In genomic region chr19:12065100-12065538, GRCh38 we compare ENCODE assay signal across 8 cellular contexts. TPM values are rescaled to one million over a fixed set of nuclear protein-coding genes. Genes with fewer than 3 reads are reported as not detected.
DNase-seq lines count a peak whose midpoint lies in the region; ATAC-seq and TF ChIP-seq lines count a peak whose summit lies in the region.

No MANE protein-coding gene starts in this region.

- ATAC-seq in left colon: peak; percentile 50
- no peak for ATAC-seq in HG03342 (IDR thresholded peaks at IDR 0.05; ENCODE audit: unreplicated experiment)
- ATAC-seq in GM18498 (IDR thresholded peaks at IDR 0.05; ENCODE audit: unreplicated experiment): no peak

- peak overlapping the region; percentile 86 for H3K27ac ChIP-seq in colonic mucosa

- DNase-seq in stimulated activated CD4-positive, alpha-beta T cell treated with anti-CD3 and anti-CD28 coated beads, Interleukin-12 subunit alpha, Interleukin-12 subunit beta, amount 100 ng/mL, for 4 hours: peak; percentile 15
- DNase-seq in stimulated activated CD4-positive, alpha-beta T cell treated with anti-CD3 and anti-CD28 coated beads, Interleukin-4, amount 100 ng/mL, for 4 hours: no peak
- DNase-seq in OCI-M1 (lab: John Stamatoyannopoulos, UW) (peak; percentile 85), colonic mucosa (peak; percentile 32), left colon (peak; percentile 33 to 44)
- DNase-seq in stimulated activated CD4-positive, alpha-beta T cell treated with anti-CD3 and anti-CD28 coated beads, Interleukin-4, amount 100 ng/mL, for 1 hour: peak; percentile 17

- H3K4me1 ChIP-seq in colonic mucosa: peaks cover 4% of the 10 kb centered on the region

- peak overlapping the region; percentile 84 for H3K4me3 ChIP-seq in colonic mucosa

- no peaks in the 10 kb centered on the region for H3K27me3 ChIP-seq in colonic mucosa

- no peaks in the 10 kb centered on the region for H3K9me3 ChIP-seq in colonic mucosa

- H3K36me3 ChIP-seq in colonic mucosa: no peaks in the 10 kb centered on the region

- peak overlapping the region; percentile 82 to 89 for H3K9ac ChIP-seq in colonic mucosa (ENCODE audit: low read depth in 2 of 2, low read length in 2 of 2)

- no peak for TF ChIP-seq CTCF in colonic mucosa (IDR thresholded peaks at IDR 0.05)

- intact Hi-C loops in colonic mucosa (cut with DNase I) (no loop called here), left colon (cut with DNase I, micrococcal nuclease) (no loop called here)

RNA-seq across cellular contexts. Expression of gene ZNF844, which starts 0.6 kb away (rescaled TPM):
- total RNA-seq in colonic mucosa (10 to 100 TPM in 1 of 2 donors, 1 to 10 TPM in 1; 8.3 to 12.4 TPM), left colon (10 to 100 TPM in 1 of 2 donors, 1 to 10 TPM in 1; 8.6 to 13.5 TPM)

RNA-seq across cellular contexts. Expression of gene ZNF878, which starts 12.4 kb away (rescaled TPM):
- total RNA-seq in colonic mucosa: 1 to 10 TPM in 1 of 2 donors, under 1 TPM in 1; 0.32 to 1.1 TPM
- total RNA-seq in left colon: under 1 TPM in 1 of 2 donors, not detected in 1; 0.45 TPM

RNA-seq across cellular contexts. Expression of gene ZNF433, which starts 29.6 kb away (rescaled TPM):
- 1 to 10 TPM; 2.0 to 3.5 TPM for total RNA-seq in colonic mucosa
- 1 to 10 TPM; 2.3 to 2.7 TPM for total RNA-seq in left colon

Comparison
In these comparisons a context has a peak if more than half of its experiments do, and no peak if none do; other contexts are left out.
1. DNase-seq: peak in stimulated activated CD4-positive, alpha-beta T cell treated with anti-CD3 and anti-CD28 coated beads, Interleukin-12 subunit alpha, Interleukin-12 subunit beta, amount 100 ng/mL, for 4 hours (single experiment), OCI-M1 (single experiment), colonic mucosa (single experiment), left colon (2 of 2) and stimulated activated CD4-positive, alpha-beta T cell treated with anti-CD3 and anti-CD28 coated beads, Interleukin-4, amount 100 ng/mL, for 1 hour (single experiment); none in stimulated activated CD4-positive, alpha-beta T cell treated with anti-CD3 and anti-CD28 coated beads, Interleukin-4, amount 100 ng/mL, for 4 hours (0 of 2).